ENCODE assay signal across 8 cellular contexts in the genomic region with DNA sequence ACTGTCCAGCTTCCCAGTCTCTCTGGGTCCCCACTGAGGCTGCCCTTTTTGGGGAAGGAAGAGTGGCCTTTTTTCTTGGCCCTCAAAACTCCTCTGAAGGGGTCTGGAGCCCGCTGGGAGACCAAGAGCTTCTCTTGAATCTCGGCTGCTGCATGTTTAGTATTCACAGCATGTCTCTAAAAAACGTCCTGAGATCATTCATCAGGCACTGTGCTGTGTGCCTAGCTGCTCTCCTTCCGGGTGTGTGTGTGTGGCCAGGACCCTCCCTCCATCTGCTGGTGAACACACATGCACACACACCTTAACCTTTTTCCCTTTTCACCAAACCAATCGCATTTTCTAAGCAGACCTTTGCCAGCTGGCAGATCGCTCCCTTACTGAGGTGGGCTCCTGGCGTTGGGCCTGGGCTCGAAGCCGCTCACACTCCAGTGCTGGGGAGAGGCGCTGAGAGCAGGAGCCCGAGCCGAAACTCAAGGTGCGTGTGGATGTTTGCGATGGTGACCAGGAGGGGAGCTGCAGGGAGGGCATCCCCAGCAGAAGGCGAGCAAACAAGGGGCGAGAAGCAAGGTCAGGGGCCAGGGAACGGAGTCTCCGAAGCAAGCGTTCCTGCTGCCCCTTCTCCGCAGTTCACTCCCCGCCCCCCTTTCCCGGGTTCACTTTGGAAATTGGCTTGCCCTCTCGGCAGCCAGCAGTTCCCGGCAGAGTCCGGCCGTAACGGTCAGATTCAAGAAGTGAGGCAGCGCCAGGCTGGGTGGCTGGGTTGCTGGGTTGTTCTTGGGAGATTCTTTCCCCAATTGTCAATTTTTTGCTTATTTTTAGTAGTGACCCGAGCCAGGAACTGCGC. TPM values are rescaled to one million over a fixed set of nuclear protein-coding genes. Genes with fewer than 3 reads are reported as not detected.
DNase-seq lines count a peak whose midpoint lies in the region; ATAC-seq and TF ChIP-seq lines count a peak whose summit lies in the region.

No MANE protein-coding gene starts in this region.

- H3K4me1 ChIP-seq in HUES48 (ENCODE audit: control insufficient read depth, insufficient read depth, low read length), result peaks cover 39% of the 10 kb centered on the region

- no peaks in the 10 kb centered on the region for H3K36me3 ChIP-seq in HUES48 (ENCODE audit: control insufficient read depth, insufficient read depth, low read length)

- H3K9me3 ChIP-seq in CD4-positive, alpha-beta T cell (ENCODE audit: control insufficient read depth, low read length), result no peaks in the 10 kb centered on the region
- no peaks in the 10 kb centered on the region for H3K9me3 ChIP-seq in HUES48 (ENCODE audit: control insufficient read depth, insufficient read depth, low read length)

- H3K9ac ChIP-seq in HUES48 (ENCODE audit: low read depth, low read length), result 0 out of 2 replicates have a peak overlapping the region, but pooled peaks have one; percentile 14

- peak overlapping the region; percentile 79 for H3K4me3 ChIP-seq in HUES48 (ENCODE audit: low read depth, low read length)

- TF ChIP-seq POLR2A in GM18505 (IDR thresholded peaks at IDR 0.05; ENCODE audit: borderline replicate concordance, extremely low read depth, insufficient read depth, insufficient read length), result no peak

- H3K27ac Mint-ChIP-seq in CD4-positive, alpha-beta T cell, result no peak overlapping the region
- H3K27ac Mint-ChIP-seq in activated naive CD8-positive, alpha-beta T cell, result no peak overlapping the region
- peak overlapping the region; percentile 70 for H3K27ac Mint-ChIP-seq in type B pancreatic cell

- H3K27me3 ChIP-seq in CD4-positive, alpha-beta T cell (ENCODE audit: control insufficient read depth, insufficient read depth, low read length), result peaks cover 27% of the 10 kb centered on the region
- peaks cover 70% of the 10 kb centered on the region for H3K27me3 ChIP-seq in HUES48 (ENCODE audit: control insufficient read depth, insufficient read depth, low read length)

- POLR2A ChIA-PET in CD4-positive, alpha-beta T cell (lab: Charles Lee), result no interaction called here

- no peak overlapping the region for H3K27ac ChIP-seq in CD4-positive, alpha-beta T cell (ENCODE audit: low read depth, low read length)
- no peak overlapping the region for H3K27ac ChIP-seq in HUES48 (ENCODE audit: low read depth, low read length)

- H3K4me1 Mint-ChIP-seq in CD4-positive, alpha-beta T cell (ENCODE audit: low read depth), result peaks cover 11% of the 10 kb centered on the region
- H3K4me1 Mint-ChIP-seq in activated naive CD8-positive, alpha-beta T cell (ENCODE audit: low read depth), result peaks cover 18% of the 10 kb centered on the region
- H3K4me1 Mint-ChIP-seq in type B pancreatic cell (ENCODE audit: unreplicated experiment), result peaks cover 12% of the 10 kb centered on the region

- intact Hi-C loops in CD4-positive, alpha-beta T cell (cut with DNase I, micrococcal nuclease), result no loop called here

- no peaks in the 10 kb centered on the region for H3K9me3 Mint-ChIP-seq in CD4-positive, alpha-beta T cell
- no peaks in the 10 kb centered on the region for H3K9me3 Mint-ChIP-seq in activated naive CD8-positive, alpha-beta T cell (ENCODE audit: low read depth)
- no peaks in the 10 kb centered on the region for H3K9me3 Mint-ChIP-seq in type B pancreatic cell

- no peak for DNase-seq in CD4-positive, alpha-beta T cell
- DNase-seq in left kidney (ENCODE audit: low read depth, low spot score) (peak; percentile 49), type B pancreatic cell (ENCODE audit: extremely low spot score, unreplicated experiment) (no peak), dermis blood vessel endothelial cell (no peak)

- ATAC-seq in CD4-positive, alpha-beta T cell (ENCODE audit: poor library complexity), result no peak
- no peak for ATAC-seq in GM18505 (IDR thresholded peaks at IDR 0.05; ENCODE audit: unreplicated experiment)
- no peak for ATAC-seq in HG02763 (IDR thresholded peaks at IDR 0.05; ENCODE audit: unreplicated experiment)

- H3K4me3 Mint-ChIP-seq in CD4-positive, alpha-beta T cell, result peak overlapping the region; percentile 22
- H3K4me3 Mint-ChIP-seq in activated naive CD8-positive, alpha-beta T cell, result peak overlapping the region; percentile 65
- H3K4me3 Mint-ChIP-seq in type B pancreatic cell, result peak overlapping the region; percentile 86

- CTCF ChIA-PET in CD4-positive, alpha-beta T cell (lab: Charles Lee), result no interaction called here

- no peaks in the 10 kb centered on the region for H3K36me3 Mint-ChIP-seq in CD4-positive, alpha-beta T cell (ENCODE audit: low read depth)
- no peaks in the 10 kb centered on the region for H3K36me3 Mint-ChIP-seq in activated naive CD8-positive, alpha-beta T cell
- H3K36me3 Mint-ChIP-seq in type B pancreatic cell, result no peaks in the 10 kb centered on the region

- TF ChIP-seq CTCF in CD4-positive, alpha-beta T cell (IDR thresholded peaks at IDR 0.05), result no peak
- peak; percentile 42 for TF ChIP-seq CTCF in type B pancreatic cell (conservative IDR thresholded peaks at IDR 0.05)

- H3K27me3 Mint-ChIP-seq in CD4-positive, alpha-beta T cell, result peaks cover 66% of the 10 kb centered on the region
- H3K27me3 Mint-ChIP-seq in activated naive CD8-positive, alpha-beta T cell, result peaks cover 7% of the 10 kb centered on the region
- H3K27me3 Mint-ChIP-seq in type B pancreatic cell, result peaks cover 24% of the 10 kb centered on the region

RNA-seq across cellular contexts. Expression of a gene that starts 0.6 kb away (rescaled TPM):
- total RNA-seq in CD4-positive, alpha-beta T cell, result under 1 TPM in 1 of 2 experiments, not detected in 1; 0.06 TPM
- 1.9 and 2.6 TPM in 2 replicates for total RNA-seq in type B pancreatic cell (ENCODE audit: low replicate concordance)
- total RNA-seq in dermis blood vessel endothelial cell, result not detected in 2 replicates

Comparison
In these comparisons a context has a peak if more than half of its experiments do, and no peak if none do; other contexts are left out.
1. H3K4me3 Mint-ChIP-seq: peak in every context shown above with its lines; median percentile 86 in type B pancreatic cell; 65 in activated naive CD8-positive, alpha-beta T cell; 22 in CD4-positive, alpha-beta T cell.